ENCODE assay signal across 4 cellular contexts in genomic region chr7:64015496-64015895, GRCh38. TPM values are rescaled to one million over a fixed set of nuclear protein-coding genes. Genes with fewer than 3 reads are reported as not detected.
"Had no signal": no experiment of that assay in that cellular context is flagged by ENCODE, and none has a peak within 500 bp of the region (broad histone marks: within the 10 kb centered on the region; RNA-seq: fewer than 3 reads in every experiment).

No MANE protein-coding gene starts in this region.

RNA-seq across cellular contexts. Expression of gene ZNF722, which starts 16.8 kb away (rescaled TPM):
- total RNA-seq: LHCN-M2, M059J, MCF 10A, NCI-H460 had no signal

RNA-seq across cellular contexts. Expression of gene ZNF727, which starts 29.7 kb away (rescaled TPM):
- total RNA-seq: LHCN-M2, M059J, MCF 10A, NCI-H460 had no signal
